In genomic region chr2:183984871-183985270, GRCh38 we compare ENCODE assay signal across 33 cellular contexts.
"Had no signal": no experiment of that assay in that cellular context is flagged by ENCODE, and none has a peak within 500 bp of the region (broad histone marks: within the 10 kb centered on the region; RNA-seq: fewer than 3 reads in every experiment).

No MANE protein-coding gene starts in this region.

- H3K36me3 ChIP-seq: MG63 had no signal

- H3K9me3 ChIP-seq: MG63 had no signal

- H3K4me3 ChIP-seq: MG63 had no signal

- DNase-seq: Karpas-422, Kasumi-1, KG1, MG63, MM.1S, MV-4-11, NCI-H1048, NCI-H1092, NCI-H1092 treated with DMSO at 0.1 percent for 48 hours, NCI-H1105, NCI-H1105 treated with DMSO at 0.1 percent for 48 hours, NCI-H1417, NCI-H1417 treated with DMSO at 0.1 percent for 48 hours, NCI-H1436, NCI-H1436 treated with DMSO at 0.1 percent for 48 hours, NCI-H146, NCI-H1694, NCI-H1694 treated with DMSO at 0.1 percent for 48 hours, NCI-H187, NCI-H187 treated with DMSO at 0.1 percent for 48 hours, NCI-H1930, NCI-H2029 treated with DMSO at 0.1 percent for 48 hours, NCI-H2081, NCI-H2081 treated with DMSO at 0.1 percent for 48 hours, NCI-H2107, NCI-H2171, NCI-H2171 treated with DMSO at 0.1 percent for 48 hours, NCI-H2227 treated with DMSO at 0.1 percent for 48 hours, NCI-H226, NCI-H345, NCI-H446, NCI-H446 treated with DMSO at 0.1 percent for 48 hours, NCI-H510A had no signal
